Comparison of ENCODE assay signal across 28 cellular contexts in the genomic region with DNA sequence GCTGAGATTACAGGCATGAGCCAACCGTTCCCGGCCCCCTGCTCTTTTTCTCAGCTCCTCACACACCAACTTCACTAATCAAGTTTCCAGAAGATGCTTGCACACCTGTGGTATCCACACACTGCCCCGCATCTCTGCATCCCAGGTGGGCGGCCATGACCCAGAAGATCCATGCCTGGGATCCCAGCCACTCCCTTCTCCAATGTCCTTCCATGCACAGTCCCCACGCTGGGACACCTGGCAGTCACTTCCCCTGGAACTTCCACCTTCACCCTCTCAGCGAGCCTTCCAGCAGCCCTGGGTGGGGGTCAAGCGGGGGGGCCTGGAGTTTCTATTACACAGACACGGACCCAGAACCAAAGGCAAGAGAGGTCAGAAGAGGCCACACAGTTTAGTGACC.
"Had no signal": no experiment of that assay in that cellular context is flagged by ENCODE, and none has a peak within 500 bp of the region (broad histone marks: within the 10 kb centered on the region; RNA-seq: fewer than 3 reads in every experiment).

No MANE protein-coding gene starts in this region.

- H3K27ac ChIP-seq: adrenal gland, esophagus muscularis mucosa, foreskin keratinocyte, gastrocnemius medialis had no signal

- H3K4me3 Mint-ChIP-seq: activated CD4-positive, alpha-beta memory T cell treated with anti-CD3 and anti-CD28 coated beads for 36 hours; activated CD8-positive, alpha-beta memory T cell treated with anti-CD3 and anti-CD28 coated beads, Interleukin-2, amount 10 ng/mL, durations not matched to agents 7 days and 5 days; activated CD8-positive, alpha-beta T cell treated with anti-CD3 and anti-CD28 coated beads, Interleukin-2, amount 10 ng/mL, durations not matched to agents 7 days and 5 days; activated naive CD4-positive, alpha-beta T cell treated with anti-CD3 and anti-CD28 coated beads for 36 hours; activated naive CD4-positive, alpha-beta T cell treated with anti-CD3 and anti-CD28 coated beads, Interleukin-2, amount 50 U/mL, for 24 hours; activated naive CD8-positive, alpha-beta T cell treated with anti-CD3 and anti-CD28 coated beads for 36 hours; activated naive CD8-positive, alpha-beta T cell treated with anti-CD3 and anti-CD28 coated beads, Interleukin-2, amount 50 U/mL, for 24 hours; activated T-helper 1 cell treated with anti-CD3 and anti-CD28 coated beads, Interleukin-12 subunit alpha, Interleukin-12 subunit beta, Interleukin-2, Interleukin-4 antibody, amounts not matched to agents 30 ng/mL and 10 ng/mL and 1 ng/mL, durations not matched to agents 14 hours and 24 hours and 36 hours; effector memory CD8-positive, alpha-beta T cell; WTC11 had no signal

- H3K9me3 ChIP-seq: adrenal gland, body of pancreas, esophagus muscularis mucosa, gastrocnemius medialis had no signal

- DNase-seq: activated CD4-positive, alpha-beta memory T cell treated with anti-CD3 and anti-CD28 coated beads for 36 hours; activated CD4-positive, alpha-beta T cell treated with anti-CD3 and anti-CD28 coated beads for 1 hour; activated CD4-positive, alpha-beta T cell treated with anti-CD3 and anti-CD28 coated beads for 48 hours; activated CD8-positive, alpha-beta memory T cell treated with anti-CD3 and anti-CD28 coated beads, Interleukin-2, amount 10 ng/mL, durations not matched to agents 7 days and 5 days; activated CD8-positive, alpha-beta memory T cell treated with anti-CD3 and anti-CD28 coated beads, Interleukin-2, amount 50 U/mL, for 4 hours; activated CD8-positive, alpha-beta T cell treated with anti-CD3 and anti-CD28 coated beads, Interleukin-2, amount 10 ng/mL, durations not matched to agents 7 days and 5 days; activated effector memory CD4-positive, alpha-beta T cell treated with anti-CD3 and anti-CD28 coated beads, Interleukin-2, amount 50 U/mL, for 16 hours; activated naive CD4-positive, alpha-beta T cell treated with anti-CD3 and anti-CD28 coated beads for 36 hours; activated naive CD8-positive, alpha-beta T cell treated with anti-CD3 and anti-CD28 coated beads for 36 hours; activated naive CD8-positive, alpha-beta T cell treated with anti-CD3 and anti-CD28 coated beads, Interleukin-2, amount 50 U/mL, for 24 hours; activated T-cell treated with anti-CD3 and anti-CD28 coated beads, Interleukin-2, amount 50 U/mL, for 1 hour; activated T-cell treated with anti-CD3 and anti-CD28 coated beads, Interleukin-2, amount 50 U/mL, for 48 hours; adrenal gland; body of pancreas; cortex of kidney; dermis blood vessel endothelial cell; effector CD4-positive, alpha-beta T cell; effector memory CD8-positive, alpha-beta T cell; erythroblast; foreskin keratinocyte; gastrocnemius medialis; glutamatergic neuron; T-helper 2 cell had no signal

- H3K36me3 Mint-ChIP-seq: activated CD4-positive, alpha-beta memory T cell treated with anti-CD3 and anti-CD28 coated beads for 36 hours; activated CD8-positive, alpha-beta memory T cell treated with anti-CD3 and anti-CD28 coated beads, Interleukin-2, amount 10 ng/mL, durations not matched to agents 7 days and 5 days; activated naive CD4-positive, alpha-beta T cell treated with anti-CD3 and anti-CD28 coated beads, Interleukin-2, amount 50 U/mL, for 24 hours; activated naive CD8-positive, alpha-beta T cell treated with anti-CD3 and anti-CD28 coated beads for 36 hours; WTC11 had no signal

- H3K9me3 Mint-ChIP-seq: activated CD4-positive, alpha-beta memory T cell treated with anti-CD3 and anti-CD28 coated beads for 36 hours; activated naive CD4-positive, alpha-beta T cell treated with anti-CD3 and anti-CD28 coated beads for 36 hours; activated naive CD4-positive, alpha-beta T cell treated with anti-CD3 and anti-CD28 coated beads, Interleukin-2, amount 50 U/mL, for 24 hours; activated naive CD8-positive, alpha-beta T cell treated with anti-CD3 and anti-CD28 coated beads for 36 hours; activated naive CD8-positive, alpha-beta T cell treated with anti-CD3 and anti-CD28 coated beads, Interleukin-2, amount 50 U/mL, for 24 hours; activated T-helper 1 cell treated with anti-CD3 and anti-CD28 coated beads, Interleukin-12 subunit alpha, Interleukin-12 subunit beta, Interleukin-2, Interleukin-4 antibody, amounts not matched to agents 30 ng/mL and 10 ng/mL and 1 ng/mL, durations not matched to agents 14 hours and 24 hours and 36 hours; activated T-helper 2 cell treated with anti-CD3 and anti-CD28 coated beads, Interferon-gamma antibody, Interleukin-2, Interleukin-4, amounts not matched to agents 10 μg/mL and 5 μg/mL and 100 μg/mL, durations not matched to agents 14 hours and 24 hours and 36 hours; effector memory CD8-positive, alpha-beta T cell; WTC11 had no signal

- H3K27me3 ChIP-seq: adrenal gland, body of pancreas, esophagus muscularis mucosa, gastrocnemius medialis had no signal

- ATAC-seq: activated CD8-positive, alpha-beta memory T cell treated with anti-CD3 and anti-CD28 coated beads, Interleukin-2, amount 10 ng/mL, durations not matched to agents 7 days and 5 days; activated CD8-positive, alpha-beta T cell treated with anti-CD3 and anti-CD28 coated beads, Interleukin-2, amount 10 ng/mL, durations not matched to agents 7 days and 5 days; activated naive CD8-positive, alpha-beta T cell treated with anti-CD3 and anti-CD28 coated beads, Interleukin-2, amount 50 U/mL, for 24 hours; body of pancreas; effector memory CD8-positive, alpha-beta T cell; foreskin keratinocyte; gastrocnemius medialis; WTC11 had no signal

- H3K4me1 ChIP-seq: adrenal gland, foreskin keratinocyte, gastrocnemius medialis had no signal

- H3K27ac Mint-ChIP-seq: activated CD4-positive, alpha-beta memory T cell treated with anti-CD3 and anti-CD28 coated beads for 36 hours; activated CD8-positive, alpha-beta memory T cell treated with anti-CD3 and anti-CD28 coated beads, Interleukin-2, amount 10 ng/mL, durations not matched to agents 7 days and 5 days; activated CD8-positive, alpha-beta T cell treated with anti-CD3 and anti-CD28 coated beads, Interleukin-2, amount 10 ng/mL, durations not matched to agents 7 days and 5 days; activated naive CD4-positive, alpha-beta T cell treated with anti-CD3 and anti-CD28 coated beads for 36 hours; activated naive CD8-positive, alpha-beta T cell treated with anti-CD3 and anti-CD28 coated beads for 36 hours; activated naive CD8-positive, alpha-beta T cell treated with anti-CD3 and anti-CD28 coated beads, Interleukin-2, amount 50 U/mL, for 24 hours; activated T-helper 1 cell treated with anti-CD3 and anti-CD28 coated beads, Interleukin-12 subunit alpha, Interleukin-12 subunit beta, Interleukin-2, Interleukin-4 antibody, amounts not matched to agents 30 ng/mL and 10 ng/mL and 1 ng/mL, durations not matched to agents 14 hours and 24 hours and 36 hours; activated T-helper 2 cell treated with anti-CD3 and anti-CD28 coated beads, Interferon-gamma antibody, Interleukin-2, Interleukin-4, amounts not matched to agents 10 μg/mL and 5 μg/mL and 100 μg/mL, durations not matched to agents 14 hours and 24 hours and 36 hours; effector memory CD8-positive, alpha-beta T cell; WTC11 had no signal

- H3K36me3 ChIP-seq: adrenal gland, esophagus muscularis mucosa, gastrocnemius medialis had no signal

- H3K4me3 ChIP-seq: adrenal gland, body of pancreas, esophagus muscularis mucosa, gastrocnemius medialis had no signal
